8 cellular contexts compared by ENCODE assay signal in genomic region chr16:50741225-50741807, GRCh38. TPM values are rescaled to one million over a fixed set of nuclear protein-coding genes. Genes with fewer than 3 reads are reported as not detected.
A peak's percentile ranks its signal among the peaks of the same experiment; 100 is the strongest.
DNase-seq lines count a peak whose midpoint lies in the region; ATAC-seq and TF ChIP-seq lines count a peak whose summit lies in the region.

No MANE protein-coding gene starts in this region.

- no peaks in the 10 kb centered on the region for H3K9me3 Mint-ChIP-seq in nephron

- H3K36me3 ChIP-seq in Loucy (ENCODE audit: insufficient read depth, low read length) (no peaks in the 10 kb centered on the region), ectodermal cell (ENCODE audit: control insufficient read depth, insufficient read depth, low read length) (no peaks in the 10 kb centered on the region)

- 15 to 17% methylated on average over 24 of the region's 24 CpGs for WGBS in ectodermal cell, 2 experiments

- H3K9me2 ChIP-seq in Loucy (replicated peaks; ENCODE audit: low read depth, low read length), result no peaks in the 10 kb centered on the region

- H3K9ac ChIP-seq in Loucy (ENCODE audit: low read depth, low read length, poor library complexity, severe bottlenecking), result peak overlapping the region; percentile 28

- H3K27me3 ChIP-seq in Loucy (ENCODE audit: insufficient read depth, low read length, poor library complexity, severe bottlenecking), result no peaks in the 10 kb centered on the region
- no peaks in the 10 kb centered on the region for H3K27me3 ChIP-seq in ectodermal cell (ENCODE audit: control insufficient read depth, insufficient read depth, low read length, poor library complexity, severe bottlenecking)

- H3K4me1 Mint-ChIP-seq in nephron, result peaks cover 28% of the 10 kb centered on the region

- H3K79me2 ChIP-seq in Loucy (ENCODE audit: insufficient read depth, low read length), result peaks cover 20% of the 10 kb centered on the region

- peak overlapping the region in 1 of 3 experiments; percentile 70 for H3K27ac Mint-ChIP-seq in nephron

- peaks cover 12% of the 10 kb centered on the region for H3K27me3 Mint-ChIP-seq in nephron (ENCODE audit: low read depth)

- no peak for TF ChIP-seq CTCF in Loucy (conservative IDR thresholded peaks at IDR 0.05; ENCODE audit: low read length)
- TF ChIP-seq CTCF in nephron (IDR thresholded peaks at IDR 0.05; ENCODE audit: unreplicated experiment in 3 of 3), result no peak

- H3K36me3 Mint-ChIP-seq in nephron (ENCODE audit: low read depth), result no peaks in the 10 kb centered on the region

- H3F3A ChIP-seq in Loucy (ENCODE audit: low read depth), result no peaks in the 10 kb centered on the region

- peak overlapping the region; percentile 62 for H3K4me2 ChIP-seq in Loucy (ENCODE audit: low read depth, low read length, poor library complexity, severe bottlenecking)

- peak overlapping the region; percentile 66 for H2AFZ ChIP-seq in Loucy (ENCODE audit: low read length)

- H4K20me1 ChIP-seq in Loucy (ENCODE audit: insufficient read depth, low read length, poor library complexity, severe bottlenecking), result no peaks in the 10 kb centered on the region

- ATAC-seq in HG03469 (IDR thresholded peaks at IDR 0.05; ENCODE audit: unreplicated experiment), result no peak

- peak overlapping the region; percentile 80 to 83 (median 82) for H3K4me3 Mint-ChIP-seq in nephron

- H3K4me1 ChIP-seq in Loucy (ENCODE audit: insufficient read depth, low read length, poor library complexity, severe bottlenecking) (peaks cover 38% of the 10 kb centered on the region), ectodermal cell (ENCODE audit: control insufficient read depth, insufficient read depth, low read length) (peaks cover 5% of the 10 kb centered on the region)

- H3K9me3 ChIP-seq in Loucy (ENCODE audit: insufficient read depth, low read depth, low read length), result no peaks in the 10 kb centered on the region
- no peaks in the 10 kb centered on the region for H3K9me3 ChIP-seq in ectodermal cell (ENCODE audit: control insufficient read depth, low read length)

- DNase-seq in NCI-H2196 (lab: John Stamatoyannopoulos, UW; ENCODE audit: unreplicated experiment), result peak; percentile 0
- DNase-seq in NCI-H2196 treated with DMSO at 0.1 percent for 48 hours (lab: John Stamatoyannopoulos, UW; ENCODE audit: unreplicated experiment), result no peak
- DNase-seq in C1 segment of cervical spinal cord (lab: John Stamatoyannopoulos, UW), result no peak
- DNase-seq in NCI-H345 (lab: John Stamatoyannopoulos, UW), result no peak

- no peak overlapping the region for H3K27ac ChIP-seq in ectodermal cell (ENCODE audit: insufficient read depth, low read depth, low read length, poor library complexity, severe bottlenecking)

- H3K4me3 ChIP-seq in Loucy (ENCODE audit: low read length, poor library complexity, severe bottlenecking) (peak overlapping the region; percentile 59), ectodermal cell (ENCODE audit: insufficient read depth, low read depth, low read length) (peak overlapping the region; percentile 70)

RNA-seq across cellular contexts. Expression of gene CYLD, which starts 0.6 kb away (rescaled TPM):
- polyA plus RNA-seq in ectodermal cell (2013, experiment 1 of 4), result 14.4 TPM
- polyA plus RNA-seq in ectodermal cell (2013, experiment 2 of 4), result 14.2 TPM
- polyA plus RNA-seq in ectodermal cell (2013, experiment 3 of 4), result 9.0 TPM
- polyA plus RNA-seq in ectodermal cell (2013, experiment 4 of 4), result 10.7 TPM

RNA-seq across cellular contexts. Expression of gene NOD2, which starts 47.9 kb away (rescaled TPM):
- 0.52 TPM for polyA plus RNA-seq in ectodermal cell (2013, experiment 1 of 4)
- 0.18 TPM for polyA plus RNA-seq in ectodermal cell (2013, experiment 2 of 4)
- polyA plus RNA-seq in ectodermal cell (2013, experiment 3 of 4), result 0.32 TPM
- polyA plus RNA-seq in ectodermal cell (2013, experiment 4 of 4), result 0.16 TPM
